8 cellular contexts compared by ENCODE assay signal in the genomic region with DNA sequence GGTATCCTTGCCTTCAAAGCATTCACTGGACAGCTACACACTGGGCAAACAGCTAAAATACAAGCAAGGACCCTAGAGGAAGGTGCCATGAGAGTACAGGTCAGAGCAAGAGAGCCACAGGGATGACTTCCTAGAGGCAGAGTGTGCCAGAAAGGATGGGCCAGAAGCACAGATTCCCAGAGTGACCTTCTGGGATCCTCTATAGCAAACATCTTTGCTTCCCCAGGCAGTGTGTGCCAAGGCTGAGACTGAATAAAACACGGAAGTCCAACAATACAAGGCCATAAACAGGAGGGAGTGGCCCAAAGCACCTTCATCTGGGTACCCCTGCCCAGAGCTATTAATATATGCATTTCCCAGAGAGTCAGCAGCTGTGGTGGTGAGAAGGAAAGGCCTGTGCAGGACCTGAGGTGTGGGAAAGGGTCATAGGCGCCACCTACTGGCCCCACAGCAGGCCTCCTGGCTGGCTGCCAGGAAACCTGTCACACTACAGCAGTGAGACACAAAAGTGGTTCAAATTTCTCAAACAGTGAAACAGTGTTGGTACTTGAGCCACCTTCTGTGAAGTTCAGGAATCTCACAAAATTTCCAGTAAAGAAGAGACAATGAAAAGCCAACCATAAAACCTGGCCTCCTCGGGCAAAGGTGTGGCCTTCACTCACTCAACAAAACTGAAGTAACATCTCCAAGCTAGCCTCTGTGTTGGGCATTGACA. TPM values are rescaled to one million over a fixed set of nuclear protein-coding genes. Genes with fewer than 3 reads are reported as not detected.
DNase-seq lines count a peak whose midpoint lies in the region; ATAC-seq and TF ChIP-seq lines count a peak whose summit lies in the region.

No MANE protein-coding gene starts in this region.

- no peaks in the 10 kb centered on the region for H3K9me3 Mint-ChIP-seq in activated T-helper 17 cell treated with anti-CD3 and anti-CD28 coated beads, Interleukin-2, amount 50 U/mL, for 72 hours

- no peak overlapping the region for H3K4me3 Mint-ChIP-seq in activated T-helper 17 cell treated with anti-CD3 and anti-CD28 coated beads, Interleukin-2, amount 50 U/mL, for 72 hours

- POLR2A ChIA-PET in RWPE1 (lab: Yijun Ruan, JAX; ENCODE audit: low non-redundant PET) = no interaction called here

- H3K27ac Mint-ChIP-seq in activated T-helper 17 cell treated with anti-CD3 and anti-CD28 coated beads, Interleukin-2, amount 50 U/mL, for 72 hours = no peak overlapping the region

- H3K36me3 ChIP-seq in MG63 = no peaks in the 10 kb centered on the region
- H3K36me3 ChIP-seq in testis (ENCODE audit: low read depth, missing control alignments) = no peaks in the 10 kb centered on the region

- H3K27me3 Mint-ChIP-seq in activated T-helper 17 cell treated with anti-CD3 and anti-CD28 coated beads, Interleukin-2, amount 50 U/mL, for 72 hours = no peaks in the 10 kb centered on the region

- H3K4me3 ChIP-seq in GM12875 (ENCODE audit: low read depth, low read length) (no peak overlapping the region), MG63 (no peak overlapping the region), fibroblast of villous mesenchyme (ENCODE audit: low read depth, low read length) (no peak overlapping the region), testis (no peak overlapping the region)

- H3K27me3 ChIP-seq in MG63 (no peaks in the 10 kb centered on the region), testis (no peaks in the 10 kb centered on the region)

- no peaks in the 10 kb centered on the region for H3K36me3 Mint-ChIP-seq in activated T-helper 17 cell treated with anti-CD3 and anti-CD28 coated beads, Interleukin-2, amount 50 U/mL, for 72 hours (ENCODE audit: low read depth)

- H3K27ac ChIP-seq in RWPE1 (no peak overlapping the region), testis (no peak overlapping the region)

- TF ChIP-seq CTCF in GM12875 (IDR thresholded peaks at IDR 0.05; ENCODE audit: borderline replicate concordance, insufficient read depth, low read depth, low read length) (peak; percentile 92), RWPE1 (conservative IDR thresholded peaks at IDR 0.05; ENCODE audit: low read depth) (peak; percentile 90), fibroblast of villous mesenchyme (IDR thresholded peaks at IDR 0.05; ENCODE audit: insufficient read depth, low read depth, low read length) (peak; percentile 79), testis (IDR thresholded peaks at IDR 0.05) (peak; percentile 70 to 83 (median 79))

- intact Hi-C loops in testis (cut with DNase I; ENCODE audit: low total_unique reads) = no loop called here

- no peak for TF ChIP-seq POLR2A in testis (IDR thresholded peaks at IDR 0.05)

- DNase-seq in MG63 (peak; percentile 72), RWPE1 (ENCODE audit: low spot score) (peak; percentile 76), fibroblast of villous mesenchyme (ENCODE audit: low read depth) (peak; percentile 80), nucleus accumbens (lab: John Stamatoyannopoulos, UW) (peak in 52 of 56 donors; percentile 20 to 91 (median 66)), testis (peak; percentile 88)

- WGBS in testis, 2 donors = 46 to 47% methylated on average over 3 of the region's 3 CpGs

- peaks cover 18% of the 10 kb centered on the region for H3K4me1 Mint-ChIP-seq in activated T-helper 17 cell treated with anti-CD3 and anti-CD28 coated beads, Interleukin-2, amount 50 U/mL, for 72 hours

- CTCF ChIA-PET in RWPE1 (lab: Yijun Ruan, JAX) = interaction anchor here (0.6 to 4.8 kb wide), 19 partner anchors 10 to 1518 kb away, joined by 3 to 20 read pairs (median 3); a partner anchor contains a TSS

- ATAC-seq in activated T-helper 17 cell treated with anti-CD3 and anti-CD28 coated beads, Interleukin-2, amount 50 U/mL, for 72 hours (replicated peaks) = peak; percentile 89
- ATAC-seq in HG03139 (IDR thresholded peaks at IDR 0.05; ENCODE audit: unreplicated experiment) = no peak

- no peaks in the 10 kb centered on the region for H3K9me3 ChIP-seq in MG63
- no peaks in the 10 kb centered on the region for H3K9me3 ChIP-seq in testis

- H3K4me1 ChIP-seq in testis = peaks cover 6% of the 10 kb centered on the region

RNA-seq across cellular contexts. Expression of a gene that starts 20.3 kb away (rescaled TPM):
- 27.5 and 43.8 TPM in 2 replicates for total RNA-seq in MG63 (2014; rRNA removed; shearing (Covaris generic); ENCODE audit: low replicate concordance)
- total RNA-seq in activated T-helper 17 cell treated with anti-CD3 and anti-CD28 coated beads, Interleukin-2, amount 50 U/mL, for 72 hours = 10 to 100 TPM; 33.7 to 43.8 TPM
- total RNA-seq in fibroblast of villous mesenchyme (32.5 and 48.8 TPM in 2 replicates), testis (100 to 1,000 TPM; 161 to 316 TPM)
- polyA plus RNA-seq in testis (ENCODE audit: insufficient read depth, low read depth, low replicate concordance) = 421 TPM
